1 cellular context compared by ENCODE assay signal in genomic region chr3:43621974-43622739, GRCh38.
A peak's percentile ranks its signal among the peaks of the same experiment; 100 is the strongest.
TF ChIP-seq lines count a peak whose summit lies in the region.

Gene ANO10 (minus strand): TSS chr3:43622011. CDS start chr3:43605852, 16,159 bp downstream.

TF ChIP-seq in liver, 16 proteins besides CTCF, POLR2A, EP300 and RAD21 (continued from another document):
- TF ChIP-seq REST (IDR thresholded peaks at IDR 0.05) (peak; percentile 73), SP1 (IDR thresholded peaks at IDR 0.05) (peak; percentile 87)
